ENCODE assay signal across 23 cellular contexts in genomic region chr3:42451546-42452230, GRCh38. TPM values are rescaled to one million over a fixed set of nuclear protein-coding genes. Genes with fewer than 3 reads are reported as not detected.
DNase-seq lines count a peak whose midpoint lies in the region; ATAC-seq and TF ChIP-seq lines count a peak whose summit lies in the region.
"Had no signal": no experiment of that assay in that cellular context is flagged by ENCODE, and none has a peak within 500 bp of the region (broad histone marks: within the 10 kb centered on the region; RNA-seq: fewer than 3 reads in every experiment).

No MANE protein-coding gene starts in this region.

- H3K9me3 Mint-ChIP-seq in MCF 10A (ENCODE audit: unreplicated experiment) = no peaks in the 10 kb centered on the region

- ATAC-seq in lung (ENCODE audit: insufficient read depth, low FRiP score) (no peak), upper lobe of left lung (ENCODE audit: low FRiP score in 2 of 2) (no peak), GM18505 (IDR thresholded peaks at IDR 0.05; ENCODE audit: unreplicated experiment) (no peak)

- no peaks in the 10 kb centered on the region for H3K36me3 ChIP-seq in breast epithelium
- H3K36me3 ChIP-seq in esophagus muscularis mucosa = no peaks in the 10 kb centered on the region
- H3K36me3 ChIP-seq in lung (ENCODE audit: control insufficient read depth in 2 of 2, insufficient read depth in 2 of 2, low read length in 2 of 2) = no peaks in the 10 kb centered on the region
- no peaks in the 10 kb centered on the region for H3K36me3 ChIP-seq in upper lobe of left lung
- H3K36me3 ChIP-seq: tibial nerve had no signal

- no peaks in the 10 kb centered on the region for H3K36me3 Mint-ChIP-seq in MCF 10A (ENCODE audit: insufficient read depth, unreplicated experiment)
- H3K36me3 Mint-ChIP-seq: CD14-positive monocyte had no signal

- no peaks in the 10 kb centered on the region for H3K4me1 ChIP-seq in breast epithelium
- H3K4me1 ChIP-seq in esophagus muscularis mucosa = peaks cover 6 to 12% (median 12%) of the 10 kb centered on the region in 4 donors
- peaks cover 0 to 3% of the 10 kb centered on the region in 2 donors for H3K4me1 ChIP-seq in lung (ENCODE audit: control insufficient read depth in 2 of 2, insufficient read depth in 2 of 2, low read length in 2 of 2)
- peaks cover 0 to 10% (median 4%) of the 10 kb centered on the region in 4 donors for H3K4me1 ChIP-seq in upper lobe of left lung
- H3K4me1 ChIP-seq: tibial nerve had no signal

- TF ChIP-seq POLR2A in breast epithelium (IDR thresholded peaks at IDR 0.05) = no peak
- TF ChIP-seq POLR2A in esophagus muscularis mucosa (IDR thresholded peaks at IDR 0.05; ENCODE audit: low read depth) = no peak
- no peak for TF ChIP-seq POLR2A in upper lobe of left lung (IDR thresholded peaks at IDR 0.05)
- TF ChIP-seq POLR2A in GM18505 (IDR thresholded peaks at IDR 0.05; ENCODE audit: borderline replicate concordance, extremely low read depth, insufficient read depth, insufficient read length) = no peak

- CTCF ChIA-PET in MCF 10A (lab: Yijun Ruan, JAX) = interaction anchor here (0.6 kb wide), 1 partner anchor 11 kb away, joined by 3 read pairs; no protein-coding TSS in a partner anchor

- H3K27me3 ChIP-seq in breast epithelium (no peaks in the 10 kb centered on the region), esophagus muscularis mucosa (no peaks in the 10 kb centered on the region), lung (ENCODE audit: control insufficient read depth, insufficient read depth) (no peaks in the 10 kb centered on the region), upper lobe of left lung (no peaks in the 10 kb centered on the region)
- H3K27me3 ChIP-seq: tibial nerve had no signal

- DNase-seq in breast epithelium (ENCODE audit: low spot score in 2 of 2) (no peak), MCF 10A (ENCODE audit: unreplicated experiment) (no peak), esophagus muscularis mucosa (ENCODE audit: extremely low spot score) (no peak), lung (ENCODE audit: low spot score) (no peak), upper lobe of left lung (peak in 1 of 2 donors; percentile 24), AG08395 (ENCODE audit: low spot score) (no peak)
- DNase-seq in activated CD4-positive, CD25-positive, alpha-beta regulatory T cell treated with anti-CD3 and anti-CD28 coated beads, Interleukin-2, amount 50 U/mL, for 72 hours = no peak
- DNase-seq: activated CD4-positive, alpha-beta T cell treated with anti-CD3 and anti-CD28 coated beads, Interleukin-2, amount 50 U/mL, for 48 hours; activated T-cell treated with anti-CD3 and anti-CD28 coated beads, Interleukin-2, amount 50 U/mL, for 48 hours; DMS79 treated with DMSO at 0.1 percent for 48 hours; head of caudate nucleus; NCI-H2029; NCI-H524; stimulated activated CD4-positive, alpha-beta T cell treated with anti-CD3 and anti-CD28 coated beads, Interleukin-4, amount 100 ng/mL, for 4 hours had no signal

- H3K27ac Mint-ChIP-seq in MCF 10A (ENCODE audit: low read depth, unreplicated experiment) = no peak overlapping the region

- intact Hi-C loops in breast epithelium (cut with DNase I; ENCODE audit: low total_unique reads) (no loop called here), MCF 10A (cut with micrococcal nuclease) (loop anchor here (1.0 kb wide), 1 partner anchor 47 kb away; no protein-coding TSS in a partner anchor), esophagus muscularis mucosa (cut with DNase I) (no loop called here)

- TF ChIP-seq CTCF in breast epithelium (IDR thresholded peaks at IDR 0.05) (no peak), MCF 10A (IDR thresholded peaks at IDR 0.05; ENCODE audit: unreplicated experiment) (no peak), esophagus muscularis mucosa (IDR thresholded peaks at IDR 0.05) (no peak), lung (IDR thresholded peaks at IDR 0.05; ENCODE audit: control extremely low read depth, extremely low read depth) (no peak), upper lobe of left lung (IDR thresholded peaks at IDR 0.05) (no peak)

- H3K4me3 ChIP-seq in breast epithelium (no peak overlapping the region), esophagus muscularis mucosa (no peak overlapping the region), lung (no peak overlapping the region), upper lobe of left lung (no peak overlapping the region)
- H3K4me3 ChIP-seq: tibial nerve had no signal

- H3K27me3 Mint-ChIP-seq in MCF 10A (ENCODE audit: insufficient read depth, unreplicated experiment) = no peaks in the 10 kb centered on the region

- 39% methylated on average over 2 of the region's 2 CpGs for WGBS in esophagus muscularis mucosa
- WGBS in lung, 2 donors = 56 to 67% methylated on average over 2 of the region's 2 CpGs
- WGBS in upper lobe of left lung, 2 donors = 44 to 60% methylated on average over 2 of the region's 2 CpGs

- no peaks in the 10 kb centered on the region for H3K4me1 Mint-ChIP-seq in MCF 10A (ENCODE audit: insufficient read depth, unreplicated experiment)
- H3K4me1 Mint-ChIP-seq: neural crest cell had no signal

- H3K4me3 Mint-ChIP-seq in MCF 10A (ENCODE audit: unreplicated experiment) = no peak overlapping the region
- H3K4me3 Mint-ChIP-seq: CD14-positive monocyte, neural crest cell had no signal

- POLR2A ChIA-PET in MCF 10A (lab: Yijun Ruan, JAX) = no interaction called here

- TF ChIP-seq EP300 in esophagus muscularis mucosa (IDR thresholded peaks at IDR 0.05) (no peak), upper lobe of left lung (IDR thresholded peaks at IDR 0.05) (no peak)

- H3K27ac ChIP-seq in breast epithelium (peak overlapping the region; percentile 43 to 68), esophagus muscularis mucosa (replicated peaks in 1 of 4) (peak overlapping the region; percentile 52 to 66 (median 58)), lung (ENCODE audit: low read depth in 1 of 2, low read length in 1 of 2) (peak overlapping the region; percentile 13 to 72), upper lobe of left lung (peak overlapping the region; percentile 31 to 58 (median 36))
- H3K27ac ChIP-seq: 22Rv1, tibial nerve had no signal

- no TSS peak for BruUV-seq in MCF 10A (replicated peaks; lab: Mats Ljungman, UMichigan)

- H3K9me3 ChIP-seq in breast epithelium (no peaks in the 10 kb centered on the region), esophagus muscularis mucosa (no peaks in the 10 kb centered on the region), lung (ENCODE audit: control insufficient read depth in 2 of 2, insufficient read depth in 1 of 2, low read length in 1 of 2) (peaks cover 0 to 2% of the 10 kb centered on the region in 2 donors), upper lobe of left lung (no peaks in the 10 kb centered on the region)

RNA-seq across cellular contexts. Expression of gene LYZL4, which starts 41.3 kb away (rescaled TPM):
- not detected for total RNA-seq in breast epithelium
- total RNA-seq in MCF 10A (2022) = not detected in 2 replicates
- total RNA-seq in esophagus muscularis mucosa = not detected
- not detected for total RNA-seq in lung
- polyA plus RNA-seq in lung = under 1 TPM in 1 of 2 donors, not detected in 1; 0.14 TPM
- not detected for total RNA-seq in upper lobe of left lung
- total RNA-seq: HT1080, kidney epithelial cell, M059J, neural crest cell, SK-MEL-5, tibial nerve had no signal
- polyA plus RNA-seq: CD14-positive monocyte had no signal

RNA-seq across cellular contexts. Expression of gene VIPR1, which starts 50.8 kb away (rescaled TPM):
- total RNA-seq in breast epithelium (10 to 100 TPM; 16.3 to 40.2 (median 25.2) TPM), MCF 10A (2022) (0.28 and 0.54 TPM in 2 replicates), esophagus muscularis mucosa (1 to 10 TPM; 3.0 to 6.6 (median 4.6) TPM), lung (10 to 100 TPM; 24.8 to 77.0 TPM), upper lobe of left lung (100 to 1,000 TPM in 4 of 6 donors, 10 to 100 TPM in 2; 92.6 to 577 (median 198) TPM)
- 10 to 100 TPM; 52.9 to 89.8 TPM for polyA plus RNA-seq in lung
- total RNA-seq: HT1080 had no signal
